In the genomic region with DNA sequence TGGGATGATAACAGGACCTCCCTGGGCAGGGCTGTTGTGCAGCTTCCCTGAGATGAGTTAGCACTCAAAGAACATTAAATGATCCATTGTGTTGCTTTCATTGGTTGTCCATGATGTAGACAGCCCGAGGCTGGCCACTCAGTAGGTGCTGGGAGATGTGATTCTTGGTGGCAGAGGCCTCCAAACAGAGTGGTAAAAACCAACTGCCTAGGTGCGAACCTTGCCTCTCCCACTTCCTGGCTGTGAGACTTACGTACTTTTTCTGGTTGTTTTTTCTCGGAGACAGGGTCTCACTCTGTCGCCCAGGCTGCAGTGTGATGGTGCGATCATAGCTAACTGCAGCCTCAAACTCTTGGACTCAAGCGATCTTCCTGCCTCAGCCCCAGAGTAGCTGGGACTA, we compare ENCODE assay signal across 23 cellular contexts. TPM values are rescaled to one million over a fixed set of nuclear protein-coding genes. Genes with fewer than 3 reads are reported as not detected.
"Had no signal": no experiment of that assay in that cellular context is flagged by ENCODE, and none has a peak within 500 bp of the region (broad histone marks: within the 10 kb centered on the region; RNA-seq: fewer than 3 reads in every experiment).

No MANE protein-coding gene starts in this region.

- H3K9me3 ChIP-seq: esophagus squamous epithelium, gastrocnemius medialis, sigmoid colon, stomach, suprapubic skin, tibial nerve had no signal

- H3K4me1 ChIP-seq: suprapubic skin had no signal

- H3K9me3 Mint-ChIP-seq: activated CD4-positive, alpha-beta T cell treated with anti-CD3 and anti-CD28 coated beads, Interleukin-2, amount 10 ng/mL, durations not matched to agents 24 days and 14 days; activated naive CD4-positive, alpha-beta T cell treated with anti-CD3 and anti-CD28 coated beads, Interleukin-2, amount 50 U/mL, for 24 hours; brain; memory B cell; neural crest cell; T-helper 2 cell treated with Interferon-gamma antibody and Interleukin-4, amounts not matched to agents 5 μg/mL and 100 μg/mL, for 36 hours had no signal

- H3K27ac Mint-ChIP-seq: activated CD4-positive, alpha-beta T cell treated with anti-CD3 and anti-CD28 coated beads, Interleukin-2, amount 10 ng/mL, durations not matched to agents 24 days and 14 days; activated naive CD4-positive, alpha-beta T cell treated with anti-CD3 and anti-CD28 coated beads, Interleukin-2, amount 50 U/mL, for 24 hours; brain; memory B cell; T-helper 2 cell treated with Interferon-gamma antibody and Interleukin-4, amounts not matched to agents 5 μg/mL and 100 μg/mL, for 36 hours had no signal

- H3K4me3 Mint-ChIP-seq: activated CD4-positive, alpha-beta T cell treated with anti-CD3 and anti-CD28 coated beads, Interleukin-2, amount 10 ng/mL, durations not matched to agents 24 days and 14 days; activated naive CD4-positive, alpha-beta T cell treated with anti-CD3 and anti-CD28 coated beads, Interleukin-2, amount 50 U/mL, for 24 hours; brain; memory B cell; neural crest cell; T-helper 2 cell treated with Interferon-gamma antibody and Interleukin-4, amounts not matched to agents 5 μg/mL and 100 μg/mL, for 36 hours had no signal

- DNase-seq: activated CD4-positive, alpha-beta T cell treated with anti-CD3 and anti-CD28 coated beads, Interleukin-2, amount 10 ng/mL, durations not matched to agents 24 days and 14 days; activated CD8-positive, alpha-beta memory T cell treated with anti-CD3 and anti-CD28 coated beads for 24 hours; activated effector memory CD4-positive, alpha-beta T cell treated with anti-CD3 and anti-CD28 coated beads, Interleukin-2, amount 50 U/mL, for 16 hours; esophagus squamous epithelium; gastrocnemius medialis; hypothalamus; occipital lobe; sigmoid colon; stimulated activated CD4-positive, alpha-beta T cell treated with anti-CD3 and anti-CD28 coated beads, Interleukin-2, amount 100 ng/mL, for 48 hours; stomach had no signal

- H3K4me3 ChIP-seq: esophagus squamous epithelium, gastrocnemius medialis, sigmoid colon, SK-N-MC, smooth muscle cell, stomach, suprapubic skin, tibial nerve had no signal

- H3K27me3 Mint-ChIP-seq: activated CD4-positive, alpha-beta T cell treated with anti-CD3 and anti-CD28 coated beads, Interleukin-2, amount 10 ng/mL, durations not matched to agents 24 days and 14 days; activated naive CD4-positive, alpha-beta T cell treated with anti-CD3 and anti-CD28 coated beads, Interleukin-2, amount 50 U/mL, for 24 hours; brain; memory B cell had no signal

- ATAC-seq: activated CD4-positive, CD25-positive, alpha-beta regulatory T cell treated with anti-CD3 and anti-CD28 coated beads, Interleukin-2, amount 50 U/mL, for 24 hours; gastrocnemius medialis had no signal

RNA-seq across cellular contexts. Expression of gene CCER2, which starts 12.4 kb away (rescaled TPM):
- total RNA-seq: aorta, cardiac septum, dermis microvascular lymphatic vessel endothelial cell, smooth muscle cell, tibial nerve had no signal
- polyA plus RNA-seq: smooth muscle cell had no signal
